ENCODE assay signal across 22 cellular contexts in the genomic region with DNA sequence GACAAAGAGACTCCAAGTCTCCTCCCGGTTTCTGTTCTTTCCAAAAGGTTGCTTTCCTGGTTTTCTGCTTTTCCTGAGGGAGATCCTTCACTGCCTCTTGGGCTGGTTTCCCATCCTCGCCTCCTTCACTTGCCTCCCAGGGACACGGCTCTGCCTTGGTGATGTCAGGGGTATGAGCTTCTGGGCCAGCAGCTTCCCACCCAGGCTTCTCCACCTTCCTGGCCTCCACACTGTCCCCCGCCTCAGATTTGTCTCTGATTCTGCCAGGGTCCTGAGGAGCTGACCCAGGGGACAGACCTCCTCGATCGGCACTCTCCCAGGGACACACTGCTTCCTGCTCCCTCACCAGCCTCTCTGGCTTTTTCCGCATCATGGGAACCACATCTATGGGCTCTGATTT. TPM values are rescaled to one million over a fixed set of nuclear protein-coding genes. Genes with fewer than 3 reads are reported as not detected.
"Had no signal": no experiment of that assay in that cellular context is flagged by ENCODE, and none has a peak within 500 bp of the region (broad histone marks: within the 10 kb centered on the region; RNA-seq: fewer than 3 reads in every experiment).

No MANE protein-coding gene starts in this region.

- H3K4me3 Mint-ChIP-seq: activated naive CD4-positive, alpha-beta T cell treated with anti-CD3 and anti-CD28 coated beads, Interleukin-2, amount 10 ng/mL, durations not matched to agents 7 days and 5 days; effector memory CD8-positive, alpha-beta T cell; memory B cell had no signal

- H3K27me3 ChIP-seq: dorsolateral prefrontal cortex, gastrocnemius medialis, ovary, right atrium auricular region had no signal

- H3K27ac Mint-ChIP-seq: activated naive CD4-positive, alpha-beta T cell treated with anti-CD3 and anti-CD28 coated beads, Interleukin-2, amount 10 ng/mL, durations not matched to agents 7 days and 5 days; effector memory CD8-positive, alpha-beta T cell; memory B cell had no signal

- ATAC-seq: effector memory CD8-positive, alpha-beta T cell; gastrocnemius medialis; mucosa of descending colon; psoas muscle had no signal

- H3K36me3 ChIP-seq: esophagus squamous epithelium, gastrocnemius medialis, ovary, right atrium auricular region, transverse colon had no signal

- H3K27ac ChIP-seq: esophagus squamous epithelium, gastrocnemius medialis, ovary, psoas muscle, right atrium auricular region, transverse colon had no signal

- DNase-seq: activated CD4-positive, alpha-beta T cell treated with anti-CD3 and anti-CD28 coated beads for 4 hours; activated CD4-positive, alpha-beta T cell treated with anti-CD3 and anti-CD28 coated beads, Interleukin-2, amount 50 U/mL, for 48 hours; activated CD4-positive, CD25-positive, alpha-beta regulatory T cell; activated effector memory CD4-positive, alpha-beta T cell treated with Interleukin-2 at 50 U/mL for 16 hours; activated naive CD4-positive, alpha-beta T cell treated with anti-CD3 and anti-CD28 coated beads, Interleukin-2, amount 10 ng/mL, durations not matched to agents 7 days and 5 days; activated T-cell treated with anti-CD3 and anti-CD28 coated beads, Interleukin-2, amount 50 U/mL, for 48 hours; central memory CD4-positive, alpha-beta T cell; effector memory CD8-positive, alpha-beta T cell; esophagus squamous epithelium; gastrocnemius medialis; hippocampal formation; mucosa of descending colon; ovary; psoas muscle; stimulated activated CD4-positive, alpha-beta T cell treated with anti-CD3 and anti-CD28 coated beads, Interleukin-12 subunit alpha, Interleukin-12 subunit beta, amount 100 ng/mL, for 4 hours; stimulated activated CD4-positive, alpha-beta T cell treated with anti-CD3 and anti-CD28 coated beads, Interleukin-4, amount 100 ng/mL, for 4 hours; T-helper 9 cell; transverse colon had no signal

- H3K36me3 Mint-ChIP-seq: activated naive CD4-positive, alpha-beta T cell treated with anti-CD3 and anti-CD28 coated beads, Interleukin-2, amount 10 ng/mL, durations not matched to agents 7 days and 5 days; memory B cell had no signal

- H3K4me1 ChIP-seq: gastrocnemius medialis, psoas muscle, transverse colon had no signal

- H3K4me3 ChIP-seq: dorsolateral prefrontal cortex, esophagus squamous epithelium, gastrocnemius medialis, mucosa of descending colon, ovary, psoas muscle, right atrium auricular region, transverse colon had no signal

- H3K9me3 Mint-ChIP-seq: activated naive CD4-positive, alpha-beta T cell treated with anti-CD3 and anti-CD28 coated beads, Interleukin-2, amount 10 ng/mL, durations not matched to agents 7 days and 5 days; effector memory CD8-positive, alpha-beta T cell; memory B cell had no signal

- H3K9me3 ChIP-seq: esophagus squamous epithelium, gastrocnemius medialis, mucosa of descending colon, ovary, psoas muscle, right atrium auricular region, transverse colon had no signal

RNA-seq across cellular contexts. Expression of gene GPR179, which starts 14.5 kb away (rescaled TPM):
- total RNA-seq: right atrium auricular region; T-helper 1 cell treated with Interleukin-12 subunit alpha and Interleukin-12 subunit beta and Interleukin-4 antibody, amounts not matched to agents 30 ng/mL and 1 ng/mL, for 36 hours had no signal
